ENCODE assay signal across 8 cellular contexts in the genomic region with DNA sequence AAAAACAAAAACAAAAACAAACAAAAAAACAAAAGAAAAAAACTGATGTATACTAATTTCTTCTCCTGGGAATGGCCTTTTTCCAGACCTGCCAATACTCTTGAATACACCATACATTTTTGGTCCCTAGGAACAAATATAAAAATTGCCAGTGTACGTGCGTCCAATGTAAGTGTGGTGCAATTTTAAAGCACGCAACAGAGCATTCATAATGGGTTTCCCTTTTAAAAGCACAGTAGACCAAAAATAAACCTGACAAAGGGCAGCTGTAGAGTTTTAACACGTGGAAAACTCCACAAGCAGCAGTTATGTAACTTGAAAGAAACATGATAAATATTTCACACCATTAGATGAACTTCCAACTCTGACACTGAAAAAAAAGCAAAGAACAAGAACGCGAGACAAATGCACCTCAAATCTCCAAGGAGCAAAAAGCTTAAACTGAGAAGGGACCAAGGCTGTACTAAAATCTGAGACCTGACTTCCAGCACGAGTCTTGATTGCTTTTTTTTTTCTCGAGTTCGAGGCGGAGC. TPM values are rescaled to one million over a fixed set of nuclear protein-coding genes. Genes with fewer than 3 reads are reported as not detected.
DNase-seq lines count a peak whose midpoint lies in the region; ATAC-seq, FAIRE-seq and TF ChIP-seq lines count a peak whose summit lies in the region.

No MANE protein-coding gene starts in this region.

- DNase-seq in GM18507 (ENCODE audit: extremely low spot score, insufficient read length, low read depth) (no peak), hepatic stellate cell (ENCODE audit: low spot score) (no peak), mucosa of descending colon (no peak), DMS114 treated with DMSO at 0.1 percent for 48 hours (lab: John Stamatoyannopoulos, UW; ENCODE audit: unreplicated experiment) (no peak)
- DNase-seq in stimulated activated naive CD8-positive, alpha-beta T cell treated with anti-CD3 and anti-CD28 coated beads, Interleukin-15, amount 100 ng/mL, for 72 hours = no peak

- peaks cover 36% of the 10 kb centered on the region for H3K27me3 ChIP-seq in iPS-15b (ENCODE audit: control insufficient read depth, insufficient read depth, low read length)

- H3K9me3 ChIP-seq in iPS-15b (ENCODE audit: control insufficient read depth, insufficient read depth, low read length) = no peaks in the 10 kb centered on the region
- H3K9me3 ChIP-seq in mucosa of descending colon = no peaks in the 10 kb centered on the region

- peak overlapping the region; percentile 86 for H3K4me3 Mint-ChIP-seq in activated naive CD8-positive, alpha-beta T cell
- peak overlapping the region; percentile 78 to 88 for H3K4me3 Mint-ChIP-seq in stimulated activated naive CD8-positive, alpha-beta T cell treated with anti-CD3 and anti-CD28 coated beads, Interleukin-15, amount 100 ng/mL, for 72 hours

- H3K27me3 Mint-ChIP-seq in activated naive CD8-positive, alpha-beta T cell = peaks cover 32% of the 10 kb centered on the region
- H3K27me3 Mint-ChIP-seq in stimulated activated naive CD8-positive, alpha-beta T cell treated with anti-CD3 and anti-CD28 coated beads, Interleukin-15, amount 100 ng/mL, for 72 hours = peaks cover 69% of the 10 kb centered on the region

- H3K9me3 Mint-ChIP-seq in activated naive CD8-positive, alpha-beta T cell (ENCODE audit: low read depth) = no peaks in the 10 kb centered on the region
- no peaks in the 10 kb centered on the region for H3K9me3 Mint-ChIP-seq in stimulated activated naive CD8-positive, alpha-beta T cell treated with anti-CD3 and anti-CD28 coated beads, Interleukin-15, amount 100 ng/mL, for 72 hours

- H3K27ac Mint-ChIP-seq in activated naive CD8-positive, alpha-beta T cell = no peak overlapping the region
- peak overlapping the region in 1 of 2 donors; percentile 55 for H3K27ac Mint-ChIP-seq in stimulated activated naive CD8-positive, alpha-beta T cell treated with anti-CD3 and anti-CD28 coated beads, Interleukin-15, amount 100 ng/mL, for 72 hours

- no peak for TF ChIP-seq CTCF in mucosa of descending colon (IDR thresholded peaks at IDR 0.05)

- peaks cover 2% of the 10 kb centered on the region for H3K36me3 Mint-ChIP-seq in activated naive CD8-positive, alpha-beta T cell

- ATAC-seq in HG02852 (IDR thresholded peaks at IDR 0.05; ENCODE audit: unreplicated experiment) = peak; percentile 25
- ATAC-seq in stimulated activated naive CD8-positive, alpha-beta T cell treated with anti-CD3 and anti-CD28 coated beads, Interleukin-15, amount 100 ng/mL, for 72 hours = peak; percentile 2
- ATAC-seq in mucosa of descending colon = no peak

- intact Hi-C loops in mucosa of descending colon (cut with DNase I, micrococcal nuclease) = no loop called here

- H3K9ac ChIP-seq in iPS-15b (ENCODE audit: low read depth, low read length) = no peak overlapping the region

- FAIRE-seq in GM18507 (lab: Jason Lieb, UNC) = peak; percentile 52

- H3K36me3 ChIP-seq in iPS-15b (ENCODE audit: control insufficient read depth, insufficient read depth, low read length) = no peaks in the 10 kb centered on the region
- no peaks in the 10 kb centered on the region for H3K36me3 ChIP-seq in mucosa of descending colon (ENCODE audit: low read depth)

- peaks cover 2% of the 10 kb centered on the region for H3K4me1 ChIP-seq in iPS-15b (ENCODE audit: control insufficient read depth, insufficient read depth, low read length)
- no peaks in the 10 kb centered on the region for H3K4me1 ChIP-seq in mucosa of descending colon (ENCODE audit: low read depth)

- H3K4me1 Mint-ChIP-seq in activated naive CD8-positive, alpha-beta T cell (ENCODE audit: low read depth) = peaks cover 21% of the 10 kb centered on the region
- peaks cover 30% of the 10 kb centered on the region for H3K4me1 Mint-ChIP-seq in stimulated activated naive CD8-positive, alpha-beta T cell treated with anti-CD3 and anti-CD28 coated beads, Interleukin-15, amount 100 ng/mL, for 72 hours

- H3K4me3 ChIP-seq in iPS-15b (ENCODE audit: low read depth, low read length) (peak overlapping the region; percentile 61), mucosa of descending colon (no peak overlapping the region)

RNA-seq across cellular contexts. Expression of a gene that starts 0.4 kb away (rescaled TPM):
- 10 to 100 TPM in 1 of 3 donors, 1 to 10 TPM in 2; 6.5 to 23.0 (median 8.3) TPM for total RNA-seq in mucosa of descending colon

RNA-seq across cellular contexts. Expression of a gene that starts 31.4 kb away (rescaled TPM):
- total RNA-seq in mucosa of descending colon = 10 to 100 TPM; 21.6 to 27.9 (median 22.1) TPM
